8 cellular contexts compared by ENCODE assay signal in genomic region chr6:41306187-41306854, GRCh38. TPM values are rescaled to one million over a fixed set of nuclear protein-coding genes. Genes with fewer than 3 reads are reported as not detected.
A peak's percentile ranks its signal among the peaks of the same experiment; 100 is the strongest.
DNase-seq lines count a peak whose midpoint lies in the region; ATAC-seq and TF ChIP-seq lines count a peak whose summit lies in the region.

No MANE protein-coding gene starts in this region.

- intact Hi-C loops in CD4-positive, alpha-beta memory T cell (cut with micrococcal nuclease), result loop anchor here (1.0 to 2.0 kb wide), 2 partner anchors 12 to 376 kb away; no protein-coding TSS in a partner anchor
- intact Hi-C loops in sigmoid colon (cut with DNase I), result no loop called here

- H3K36me3 Mint-ChIP-seq in CD4-positive, alpha-beta memory T cell, result no peaks in the 10 kb centered on the region

- H3K4me1 Mint-ChIP-seq in CD4-positive, alpha-beta memory T cell, result peaks cover 0 to 4% (median under 1%) of the 10 kb centered on the region in 4 donors

- WGBS in sigmoid colon, 2 donors, result 13 to 37% methylated on average over 13 of the region's 13 CpGs

- H3K27ac ChIP-seq in CD4-positive, alpha-beta memory T cell (ENCODE audit: low read depth, low read length), result no peak overlapping the region
- H3K27ac ChIP-seq in foreskin keratinocyte (no peak overlapping the region), sigmoid colon (no peak overlapping the region)

- H3K4me1 ChIP-seq in CD4-positive, alpha-beta memory T cell (ENCODE audit: insufficient read depth, low read length), result no peaks in the 10 kb centered on the region
- H3K4me1 ChIP-seq in foreskin keratinocyte, result no peaks in the 10 kb centered on the region
- H3K4me1 ChIP-seq in sigmoid colon, result no peaks in the 10 kb centered on the region

- no peak for TF ChIP-seq EP300 in sigmoid colon (IDR thresholded peaks at IDR 0.05)

- no peaks in the 10 kb centered on the region for H3K9me3 ChIP-seq in CD4-positive, alpha-beta memory T cell (ENCODE audit: control insufficient read depth in 1 of 2, low read length in 2 of 2)
- H3K9me3 ChIP-seq in sigmoid colon, result no peaks in the 10 kb centered on the region

- H3K27ac Mint-ChIP-seq in CD4-positive, alpha-beta memory T cell, result no peak overlapping the region

- ATAC-seq in foreskin keratinocyte, result peak; percentile 48
- ATAC-seq in HG02588 (IDR thresholded peaks at IDR 0.05; ENCODE audit: unreplicated experiment), result no peak

- H3K27me3 Mint-ChIP-seq in CD4-positive, alpha-beta memory T cell, result peaks cover 6 to 17% of the 10 kb centered on the region in 2 donors

- H3K4me3 Mint-ChIP-seq in CD4-positive, alpha-beta memory T cell, result no peak overlapping the region

- peaks cover 3% of the 10 kb centered on the region for H3K27me3 ChIP-seq in CD4-positive, alpha-beta memory T cell (ENCODE audit: insufficient read depth, low read length)
- peaks cover 46% of the 10 kb centered on the region for H3K27me3 ChIP-seq in foreskin keratinocyte
- H3K27me3 ChIP-seq in sigmoid colon, result peaks cover 0 to 25% (median 0%) of the 10 kb centered on the region in 3 donors

- DNase-seq in CD4-positive, alpha-beta memory T cell, result peak in 4 of 5 donors; percentile 31 to 43 (median 36)
- DNase-seq in GM20000 (ENCODE audit: low spot score) (peak; percentile 57), NCI-H345 (lab: John Stamatoyannopoulos, UW) (peak; percentile 81), foreskin keratinocyte (peak in 1 of 2 donors; percentile 32), sigmoid colon (no peak), NCI-H524 treated with DMSO at 0.1 percent for 48 hours (lab: John Stamatoyannopoulos, UW) (no peak)
- DNase-seq in activated CD4-positive, alpha-beta T cell treated with anti-CD3 and anti-CD28 coated beads, Interleukin-2, amount 50 U/mL, for 4 hours, result peak; percentile 29 to 33

- H3K36me3 ChIP-seq in CD4-positive, alpha-beta memory T cell (ENCODE audit: insufficient read depth, low read length), result no peaks in the 10 kb centered on the region
- no peaks in the 10 kb centered on the region for H3K36me3 ChIP-seq in sigmoid colon

- CTCF ChIA-PET in CD4-positive, alpha-beta memory T cell (lab: Charles Lee; ENCODE audit: partially characterized antibody), result interaction anchor here (0.6 to 9.7 kb wide), 13 partner anchors 9 to 377 kb away, joined by 3 to 135 read pairs (median 4); partner anchors contain the start of gene TREML2

- POLR2A ChIA-PET in CD4-positive, alpha-beta memory T cell (lab: Charles Lee; ENCODE audit: partially characterized antibody), result no interaction called here

- no peak for TF ChIP-seq POLR2A in sigmoid colon (IDR thresholded peaks at IDR 0.05)

- peaks cover 0 to 2% (median 0%) of the 10 kb centered on the region in 8 donors for H3K9me3 Mint-ChIP-seq in CD4-positive, alpha-beta memory T cell

- H3K4me3 ChIP-seq in CD4-positive, alpha-beta memory T cell (ENCODE audit: low read length in 2 of 2), result no peak overlapping the region
- H3K4me3 ChIP-seq in sigmoid colon, result no peak overlapping the region

- TF ChIP-seq CTCF in GM20000 (IDR thresholded peaks at IDR 0.05; ENCODE audit: extremely low read depth, missing control alignments) (no peak), foreskin keratinocyte (conservative IDR thresholded peaks at IDR 0.05) (peak; percentile 68), sigmoid colon (IDR thresholded peaks at IDR 0.05) (peak in 3 of 4 experiments; percentile 24 to 50 (median 27))

RNA-seq across cellular contexts. Expression of gene TREM1, which starts 19.8 kb away (rescaled TPM):
- not detected for total RNA-seq in CD4-positive, alpha-beta memory T cell
- polyA plus RNA-seq in CD4-positive, alpha-beta memory T cell, result not detected
- not detected in 2 replicates for total RNA-seq in foreskin keratinocyte
- not detected in 2 replicates for polyA plus RNA-seq in foreskin keratinocyte
- 1 to 10 TPM in 3 of 4 donors, under 1 TPM in 1; 0.36 to 3.5 (median 2.0) TPM for total RNA-seq in sigmoid colon
- polyA plus RNA-seq in sigmoid colon, result 1 to 10 TPM in 2 of 3 donors, under 1 TPM in 1; 0.74 to 6.0 (median 1.8) TPM

RNA-seq across cellular contexts. Expression of gene NCR2, which starts 29.1 kb away (rescaled TPM):
- total RNA-seq in CD4-positive, alpha-beta memory T cell, result not detected
- not detected for polyA plus RNA-seq in CD4-positive, alpha-beta memory T cell
- not detected in 2 replicates for total RNA-seq in foreskin keratinocyte
- polyA plus RNA-seq in foreskin keratinocyte, result not detected in 2 replicates
- total RNA-seq in sigmoid colon, result not detected
- polyA plus RNA-seq in sigmoid colon, result under 1 TPM in 1 of 3 donors, not detected in 2; 0.20 TPM

Comparison
In these comparisons a context has a peak if more than half of its experiments do, and no peak if none do; other contexts are left out.
1. DNase-seq: peak in CD4-positive, alpha-beta memory T cell (4 of 5), GM20000 (single experiment), NCI-H345 (single experiment) and activated CD4-positive, alpha-beta T cell treated with anti-CD3 and anti-CD28 coated beads, Interleukin-2, amount 50 U/mL, for 4 hours (2 of 2); none in sigmoid colon (single experiment) and NCI-H524 treated with DMSO at 0.1 percent for 48 hours (single experiment).